In the genomic region with DNA sequence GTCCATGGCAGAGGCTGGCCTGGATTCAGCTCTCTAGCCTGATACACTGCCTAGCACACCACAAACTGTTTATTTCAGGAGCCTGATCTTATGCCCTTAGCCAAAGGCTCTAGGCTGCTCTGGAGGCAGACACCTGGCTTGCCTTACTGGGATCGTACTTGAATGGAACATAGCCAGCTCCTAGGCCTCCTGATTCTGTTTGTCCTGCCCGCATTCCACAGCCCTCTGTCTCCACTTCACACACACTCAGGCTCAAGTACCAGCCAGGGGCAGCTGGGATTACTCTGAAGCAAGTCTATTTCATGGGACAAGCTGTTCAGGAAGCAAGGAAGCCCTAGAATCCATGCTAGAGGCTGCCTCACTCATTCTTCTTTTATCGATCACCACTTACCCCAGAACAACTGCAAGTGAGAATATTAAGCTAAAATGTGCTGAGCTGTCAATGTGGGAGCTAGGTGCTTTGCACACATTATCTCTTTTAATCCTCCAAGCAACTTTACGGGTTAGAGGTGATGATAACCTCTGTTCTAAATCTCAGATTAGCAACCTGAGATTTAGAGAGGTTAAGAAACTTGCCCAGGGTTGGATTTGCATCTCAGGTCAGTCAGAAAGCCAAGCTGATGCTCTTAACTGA, we compare ENCODE assay signal across 19 cellular contexts. TPM values are rescaled to one million over a fixed set of nuclear protein-coding genes. Genes with fewer than 3 reads are reported as not detected.
A peak's percentile ranks its signal among the peaks of the same experiment; 100 is the strongest.
DNase-seq lines count a peak whose midpoint lies in the region; ATAC-seq, FAIRE-seq and TF ChIP-seq lines count a peak whose summit lies in the region.
"Had no signal": no experiment of that assay in that cellular context is flagged by ENCODE, and none has a peak within 500 bp of the region (broad histone marks: within the 10 kb centered on the region; RNA-seq: fewer than 3 reads in every experiment).

No MANE protein-coding gene starts in this region.

- peaks cover 23% of the 10 kb centered on the region for H3K9me3 Mint-ChIP-seq in T-helper 2 cell treated with Interferon-gamma antibody and Interleukin-4, amounts not matched to agents 5 μg/mL and 100 μg/mL, for 36 hours

- TF ChIP-seq CTCF in HepG2 (CRISPR knock-in tag; IDR thresholded peaks at IDR 0.05) (no peak), right lobe of liver (IDR thresholded peaks at IDR 0.05) (no peak)

- H3K79me2 ChIP-seq in HepG2 (ENCODE audit: insufficient read depth, low read length), result no peaks in the 10 kb centered on the region

- H3K27ac ChIP-seq in HepG2 (ENCODE audit: extremely low read length, insufficient read depth, low read length), result no peak overlapping the region
- no peak overlapping the region for H3K27ac ChIP-seq in right lobe of liver
- no peak overlapping the region for H3K27ac ChIP-seq in right cardiac atrium (ENCODE audit: low read length)
- H3K27ac ChIP-seq: esophagus squamous epithelium had no signal

- H3K4me3 ChIP-seq in HepG2 (replicated peaks in 1 of 3; ENCODE audit: insufficient read depth in 1 of 3, low read depth in 2 of 3, low read length in 3 of 3) (no peak overlapping the region), right lobe of liver (no peak overlapping the region), right cardiac atrium (ENCODE audit: low read length) (no peak overlapping the region)
- H3K4me3 ChIP-seq: esophagus squamous epithelium had no signal

- WGBS in HepG2 (ENCODE audit: low lambda C conversion rate), result 18% methylated on average over 3 of the region's 4 CpGs
- 42% methylated on average over 3 of the region's 4 CpGs for WGBS in right lobe of liver (ENCODE audit: insufficient coverage, low coverage, low lambda C conversion rate, missing lambda C conversion rate)
- WGBS in right cardiac atrium, result 45% methylated on average over 4 of the region's 4 CpGs

- DNase-seq in HepG2 (ENCODE audit: low spot score), result no peak
- DNase-seq in right lobe of liver, result no peak
- DNase-seq in NCI-H774 (lab: John Stamatoyannopoulos, UW), result peak; percentile 18
- DNase-seq in right cardiac atrium, result no peak
- no peak for DNase-seq in cerebellar nuclear complex (lab: John Stamatoyannopoulos, UW)
- DNase-seq in T-helper 17 cell, result no peak
- no peak for DNase-seq in T-helper 2 cell treated with Interferon-gamma antibody and Interleukin-4, amounts not matched to agents 5 μg/mL and 100 μg/mL, for 36 hours (ENCODE audit: low spot score)
- DNase-seq: ACHN; EL; esophagus squamous epithelium; glutamatergic neuron; NCI-H2081; SIG-M5; stimulated activated naive CD8-positive, alpha-beta T cell treated with anti-CD3 and anti-CD28 coated beads, Interleukin-15, amount 100 ng/mL, for 72 hours had no signal

- no TSS peak for BruUV-seq in HepG2 (replicated peaks; lab: Mats Ljungman, UMichigan)

- TF ChIP-seq EP300 in HepG2 (IDR thresholded peaks at IDR 0.05; ENCODE audit: low read depth in 2 of 2, low read length in 2 of 2) (no peak), HepG2 (CRISPR knock-in tag; IDR thresholded peaks at IDR 0.05; ENCODE audit: borderline replicate concordance) (no peak)

- no peak for TF ChIP-seq POLR2A in HepG2 (IDR thresholded peaks at IDR 0.05; ENCODE audit: insufficient read depth in 1 of 2, low read depth in 2 of 2, low read length in 2 of 2)
- TF ChIP-seq POLR2A in right lobe of liver (IDR thresholded peaks at IDR 0.05), result no peak

- H3K9me3 ChIP-seq in HepG2 (ENCODE audit: low read length), result peaks cover 20% of the 10 kb centered on the region
- no peaks in the 10 kb centered on the region for H3K9me3 ChIP-seq in right lobe of liver
- peaks cover 14% of the 10 kb centered on the region for H3K9me3 ChIP-seq in right cardiac atrium (ENCODE audit: control insufficient read depth, low read length)
- peaks cover 4% of the 10 kb centered on the region for H3K9me3 ChIP-seq in T-helper 17 cell (ENCODE audit: control insufficient read depth, low read length, poor library complexity, severe bottlenecking)

- POLR2A ChIA-PET in HepG2 (lab: Yijun Ruan, JAX), result no interaction called here

- CTCF ChIA-PET in HepG2 (lab: Yijun Ruan, JAX; ENCODE audit: low intra/inter-chr PET ratio, low total read pairs), result no interaction called here

- TF ChIP-seq RAD21 in HepG2 (CRISPR knock-in tag; IDR thresholded peaks at IDR 0.05), result no peak

- H2AFZ ChIP-seq in HepG2 (ENCODE audit: low read length), result no peak overlapping the region

- H4K20me1 ChIP-seq in HepG2 (ENCODE audit: insufficient read depth, low read length), result no peaks in the 10 kb centered on the region

- no peak overlapping the region for H3K9ac ChIP-seq in HepG2 (ENCODE audit: insufficient read depth, low read depth, low read length)

- in situ Hi-C loops in HepG2 (cut with HindIII; ENCODE audit: extremely low pct_ligation_motif_present, low pct_unique_long_range_greater_than_20kb), result no loop called here

- H3K36me3 ChIP-seq in HepG2 (replicated peaks in 1 of 2; ENCODE audit: control insufficient read depth in 1 of 2, insufficient read depth in 2 of 2, low read length in 2 of 2) (no peaks in the 10 kb centered on the region), right lobe of liver (no peaks in the 10 kb centered on the region)
- H3K36me3 ChIP-seq: esophagus squamous epithelium had no signal

- H3K27ac Mint-ChIP-seq in T-helper 17 cell, result no peak overlapping the region
- no peak overlapping the region for H3K27ac Mint-ChIP-seq in T-helper 2 cell treated with Interferon-gamma antibody and Interleukin-4, amounts not matched to agents 5 μg/mL and 100 μg/mL, for 36 hours
- H3K27ac Mint-ChIP-seq: activated T-helper 2 cell treated with anti-CD3 and anti-CD28 coated beads, Interferon-gamma antibody, Interleukin-2, Interleukin-4, amounts not matched to agents 10 μg/mL and 5 μg/mL and 100 μg/mL, durations not matched to agents 14 hours and 24 hours and 36 hours; stimulated activated naive CD8-positive, alpha-beta T cell treated with anti-CD3 and anti-CD28 coated beads, Interleukin-15, amount 100 ng/mL, for 72 hours; T-helper 1 cell treated with Interleukin-12 subunit alpha and Interleukin-12 subunit beta and Interleukin-4 antibody, amounts not matched to agents 30 μg/mL and 1 μg/mL, for 36 hours had no signal

- peaks cover 27% of the 10 kb centered on the region for H3K27me3 Mint-ChIP-seq in T-helper 17 cell
- H3K27me3 Mint-ChIP-seq in T-helper 2 cell treated with Interferon-gamma antibody and Interleukin-4, amounts not matched to agents 5 μg/mL and 100 μg/mL, for 36 hours (ENCODE audit: low read depth), result no peaks in the 10 kb centered on the region

- H3K4me3 Mint-ChIP-seq in T-helper 17 cell, result no peak overlapping the region
- no peak overlapping the region for H3K4me3 Mint-ChIP-seq in T-helper 2 cell treated with Interferon-gamma antibody and Interleukin-4, amounts not matched to agents 5 μg/mL and 100 μg/mL, for 36 hours
- H3K4me3 Mint-ChIP-seq: stimulated activated naive CD8-positive, alpha-beta T cell treated with anti-CD3 and anti-CD28 coated beads, Interleukin-15, amount 100 ng/mL, for 72 hours; T-helper 1 cell treated with Interleukin-12 subunit alpha and Interleukin-12 subunit beta and Interleukin-4 antibody, amounts not matched to agents 30 μg/mL and 1 μg/mL, for 36 hours had no signal

- no peaks in the 10 kb centered on the region for H3K4me1 Mint-ChIP-seq in T-helper 17 cell
- no peaks in the 10 kb centered on the region for H3K4me1 Mint-ChIP-seq in T-helper 2 cell treated with Interferon-gamma antibody and Interleukin-4, amounts not matched to agents 5 μg/mL and 100 μg/mL, for 36 hours (ENCODE audit: low read depth)
- H3K4me1 Mint-ChIP-seq: stimulated activated naive CD8-positive, alpha-beta T cell treated with anti-CD3 and anti-CD28 coated beads, Interleukin-15, amount 100 ng/mL, for 72 hours had no signal

- FAIRE-seq in HepG2 (lab: Jason Lieb, UNC), result no peak
- FAIRE-seq: keratinocyte, urothelium cell line had no signal

- H3K4me2 ChIP-seq in HepG2 (ENCODE audit: low read depth, low read length), result no peak overlapping the region

- peaks cover 6% of the 10 kb centered on the region for H3K36me3 Mint-ChIP-seq in T-helper 17 cell (ENCODE audit: low read depth)
- no peaks in the 10 kb centered on the region for H3K36me3 Mint-ChIP-seq in T-helper 2 cell treated with Interferon-gamma antibody and Interleukin-4, amounts not matched to agents 5 μg/mL and 100 μg/mL, for 36 hours (ENCODE audit: low read depth)

- H3K27me3 ChIP-seq in HepG2 (ENCODE audit: control insufficient read depth in 1 of 2, insufficient read depth in 2 of 2, low read length in 2 of 2), result no peaks in the 10 kb centered on the region
- no peaks in the 10 kb centered on the region for H3K27me3 ChIP-seq in right lobe of liver
- no peaks in the 10 kb centered on the region for H3K27me3 ChIP-seq in right cardiac atrium (ENCODE audit: control insufficient read depth, insufficient read depth)

- intact Hi-C loops in HepG2 (cut with micrococcal nuclease; ENCODE audit: unreplicated experiment) (no loop called here), right lobe of liver (cut with DNase I) (no loop called here), right cardiac atrium (cut with DNase I) (no loop called here)

- H3K4me1 ChIP-seq in HepG2 (ENCODE audit: insufficient read depth, low read length), result peaks cover 19% of the 10 kb centered on the region
- H3K4me1 ChIP-seq in right lobe of liver, result no peaks in the 10 kb centered on the region
- no peaks in the 10 kb centered on the region for H3K4me1 ChIP-seq in right cardiac atrium (ENCODE audit: control insufficient read depth, insufficient read depth, low read length)

- ATAC-seq in HepG2 (no peak; the same call in 2 of the 3 replicates), right lobe of liver (no peak), right cardiac atrium (peak; percentile 64 to 75), T-helper 17 cell (no peak), GM18909 (IDR thresholded peaks at IDR 0.05; ENCODE audit: poor library complexity, unreplicated experiment) (no peak)
- ATAC-seq: stimulated activated naive CD8-positive, alpha-beta T cell treated with anti-CD3 and anti-CD28 coated beads, Interleukin-15, amount 100 ng/mL, for 72 hours had no signal

RNA-seq across cellular contexts. Expression of gene CYP4B1, which starts 31.1 kb away (rescaled TPM):
- total RNA-seq in HepG2 (2016; rRNA removed; fragmentation: Illumina TruSeq; extraction: Trizol) (not detected in 2 replicates), right lobe of liver (under 1 TPM in 1 of 6 experiments, not detected in 5; 0.62 TPM), right cardiac atrium (1 to 10 TPM; 1.7 to 4.6 (median 2.2) TPM), T-helper 17 cell (1 to 10 TPM in 1 of 2 donors, not detected in 1; 3.2 TPM)
- not detected in 2 replicates for total RNA-seq in HepG2 (2016; cell fraction: cytosol; rRNA removed; fragmentation: Illumina TruSeq; extraction: Trizol; ENCODE audit: low read depth)
- 0.06 TPM in 1 of 2 replicates, not detected in the other for total RNA-seq in HepG2 (2016; cell fraction: insoluble cytoplasmic fraction; rRNA removed; fragmentation: Illumina TruSeq; extraction: Trizol)
- not detected in 2 replicates for total RNA-seq in HepG2 (2016; cell fraction: membrane; rRNA removed; fragmentation: Illumina TruSeq; extraction: Trizol)
- total RNA-seq in HepG2 (2016; cell fraction: nucleus; rRNA removed; fragmentation: Illumina TruSeq; extraction: Trizol), result not detected in 2 replicates
- polyA plus RNA-seq in HepG2 (2011; rRNA removed) (0.03 and 0.10 TPM in 2 replicates), right cardiac atrium (7.5 TPM)
- polyA plus RNA-seq in HepG2 (2011; cell fraction: cytosol; rRNA removed), result not detected in 2 replicates
- polyA plus RNA-seq in HepG2 (2011; cell fraction: nucleus; rRNA removed), result not detected in 2 replicates
- polyA plus RNA-seq in HepG2 (2012), result not detected in 2 replicates
- not detected in 2 replicates for polyA plus RNA-seq in HepG2 (2016; cell fraction: cytosol; fragmentation: Illumina TruSeq; extraction: Trizol; ENCODE audit: low read depth)
- not detected in 2 replicates for polyA plus RNA-seq in HepG2 (2016; cell fraction: insoluble cytoplasmic fraction; fragmentation: Illumina TruSeq; extraction: Trizol; ENCODE audit: low read depth)
- not detected in 2 replicates for polyA plus RNA-seq in HepG2 (2016; cell fraction: membrane; fragmentation: Illumina TruSeq; extraction: Trizol; ENCODE audit: low read depth)
- polyA plus RNA-seq in HepG2 (2016; cell fraction: nucleus; fragmentation: Illumina TruSeq; extraction: Trizol; ENCODE audit: insufficient read depth, low read depth), result not detected in 2 replicates
- polyA minus RNA-seq in HepG2 (2011; rRNA and poly(A)+ RNA removed; ENCODE audit: low replicate concordance), result not detected in 2 replicates
- not detected in 2 replicates for polyA minus RNA-seq in HepG2 (2011; cell fraction: cytosol; rRNA and poly(A)+ RNA removed)
- polyA minus RNA-seq in HepG2 (2011; cell fraction: nucleus; rRNA and poly(A)+ RNA removed), result not detected in 2 replicates
- total RNA-seq: activated T-helper 2 cell treated with anti-CD3 and anti-CD28 coated beads, Interferon-gamma antibody, Interleukin-2, Interleukin-4, amounts not matched to agents 10 μg/mL and 5 μg/mL and 100 μg/mL, durations not matched to agents 14 hours and 24 hours and 36 hours had no signal

RNA-seq across cellular contexts. Expression of gene EFCAB14, which starts 48.9 kb away (rescaled TPM):
- total RNA-seq in HepG2 (2016; rRNA removed; fragmentation: Illumina TruSeq; extraction: Trizol), result 17.4 and 17.9 TPM in 2 replicates
- total RNA-seq in HepG2 (2016; cell fraction: cytosol; rRNA removed; fragmentation: Illumina TruSeq; extraction: Trizol; ENCODE audit: low read depth), result 11.0 and 11.7 TPM in 2 replicates
- total RNA-seq in HepG2 (2016; cell fraction: insoluble cytoplasmic fraction; rRNA removed; fragmentation: Illumina TruSeq; extraction: Trizol), result 16.1 and 18.3 TPM in 2 replicates
- total RNA-seq in HepG2 (2016; cell fraction: membrane; rRNA removed; fragmentation: Illumina TruSeq; extraction: Trizol), result 25.4 and 27.5 TPM in 2 replicates
- 20.5 and 25.5 TPM in 2 replicates for total RNA-seq in HepG2 (2016; cell fraction: nucleus; rRNA removed; fragmentation: Illumina TruSeq; extraction: Trizol)
- 12.4 and 13.4 TPM in 2 replicates for polyA plus RNA-seq in HepG2 (2011; rRNA removed)
- 7.2 and 10.6 TPM in 2 replicates for polyA plus RNA-seq in HepG2 (2011; cell fraction: cytosol; rRNA removed)
- polyA plus RNA-seq in HepG2 (2011; cell fraction: nucleus; rRNA removed), result 11.6 and 14.9 TPM in 2 replicates
- 11.5 and 11.8 TPM in 2 replicates for polyA plus RNA-seq in HepG2 (2012)
- polyA plus RNA-seq in HepG2 (2016; cell fraction: cytosol; fragmentation: Illumina TruSeq; extraction: Trizol; ENCODE audit: low read depth), result 6.7 and 7.2 TPM in 2 replicates
- polyA plus RNA-seq in HepG2 (2016; cell fraction: insoluble cytoplasmic fraction; fragmentation: Illumina TruSeq; extraction: Trizol; ENCODE audit: low read depth), result 18.6 and 19.8 TPM in 2 replicates
- polyA plus RNA-seq in HepG2 (2016; cell fraction: membrane; fragmentation: Illumina TruSeq; extraction: Trizol; ENCODE audit: low read depth), result 17.5 and 20.0 TPM in 2 replicates
- polyA plus RNA-seq in HepG2 (2016; cell fraction: nucleus; fragmentation: Illumina TruSeq; extraction: Trizol; ENCODE audit: insufficient read depth, low read depth), result 25.2 and 29.8 TPM in 2 replicates
- 12.3 and 40.5 TPM in 2 replicates for polyA minus RNA-seq in HepG2 (2011; rRNA and poly(A)+ RNA removed; ENCODE audit: low replicate concordance)
- polyA minus RNA-seq in HepG2 (2011; cell fraction: cytosol; rRNA and poly(A)+ RNA removed), result 13.4 and 18.1 TPM in 2 replicates
- polyA minus RNA-seq in HepG2 (2011; cell fraction: nucleus; rRNA and poly(A)+ RNA removed), result 22.0 and 31.1 TPM in 2 replicates
- total RNA-seq in right lobe of liver, result 10 to 100 TPM; 41.5 to 56.9 (median 43.5) TPM
- total RNA-seq in right cardiac atrium, result 10 to 100 TPM; 67.9 to 78.3 (median 75.5) TPM
- polyA plus RNA-seq in right cardiac atrium, result 21.3 TPM
- total RNA-seq in T-helper 17 cell, result 10 to 100 TPM; 79.7 to 90.5 TPM

Comparison
In these comparisons a context has a peak if more than half of its experiments do, and no peak if none do; other contexts are left out.
1. ATAC-seq: peak in right cardiac atrium (2 of 2); none in HepG2 (single experiment), right lobe of liver (0 of 4), T-helper 17 cell (single experiment) and GM18909 (single experiment).